In the genomic region with DNA sequence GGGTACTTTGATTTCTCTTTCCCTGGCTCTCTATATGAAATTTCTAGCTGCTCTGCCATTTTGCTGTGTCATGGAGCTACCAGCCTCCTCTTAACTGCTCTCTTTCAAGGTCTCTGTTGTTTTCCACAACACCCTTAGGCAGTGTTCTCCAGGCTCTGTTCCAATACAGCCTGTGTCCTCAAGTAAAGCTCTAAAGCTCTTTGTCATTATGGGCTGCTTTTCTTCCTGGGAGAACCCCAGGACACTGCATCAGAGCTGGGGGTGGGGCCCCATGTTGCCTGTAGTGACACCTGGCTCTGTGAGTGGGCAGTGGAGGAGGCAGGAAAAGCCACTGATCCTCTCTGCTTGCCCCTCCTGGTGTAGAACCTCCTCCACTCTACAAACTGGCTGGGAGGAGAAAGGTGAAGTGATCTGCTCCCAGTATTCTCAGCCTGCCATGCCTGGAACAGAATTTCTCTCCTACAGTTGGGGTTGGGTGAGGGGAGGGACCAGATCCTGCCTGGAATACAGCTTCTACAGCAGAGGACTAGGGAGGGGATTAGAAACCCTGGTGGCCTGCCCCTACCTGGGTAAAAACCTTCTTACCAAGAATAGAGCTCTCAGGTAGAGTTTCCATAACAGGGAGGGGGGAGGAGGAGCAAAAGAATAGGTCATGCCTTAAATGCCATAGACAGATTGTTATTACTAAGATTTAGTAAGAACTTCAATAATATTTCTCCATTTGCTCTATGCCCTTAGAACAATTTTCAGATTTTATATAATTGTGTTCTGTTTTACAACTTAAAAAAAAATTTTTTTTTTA, we compare ENCODE assay signal across 1 cellular context.
TF ChIP-seq lines count a peak whose summit lies in the region.

No MANE protein-coding gene starts in this region.

TF ChIP-seq in H1, 55 proteins besides CTCF, POLR2A, EP300 and RAD21:
- TF ChIP-seq MAFK (IDR thresholded peaks at IDR 0.05; ENCODE audit: low read depth, low read length): peak; percentile 61; the same call in 1 of the 2 replicates
- no peak for TF ChIP-seq NRF1 (IDR thresholded peaks at IDR 0.05; ENCODE audit: low read depth, low read length)
- TF ChIP-seq CHD1 (IDR thresholded peaks at IDR 0.05; ENCODE audit: low read depth, low read length): no peak
- TF ChIP-seq SP1 (IDR thresholded peaks at IDR 0.05; ENCODE audit: low read depth, low read length): peak; percentile 15; the same call in 1 of the 2 replicates
- TF ChIP-seq ASH2L (IDR thresholded peaks at IDR 0.05; ENCODE audit: low read length): no peak
- peak; percentile 65; the same call in 1 of the 2 replicates for TF ChIP-seq BACH1 (IDR thresholded peaks at IDR 0.05; ENCODE audit: low read length)
- 0 out of 2 replicates have a peak, but pooled peaks have one; percentile 2 for TF ChIP-seq YY1 (IDR thresholded peaks at IDR 0.05; ENCODE audit: low read depth, low read length)
TF ChIP-seq in H1: peak in this region for 4.
